ENCODE assay signal across 13 cellular contexts in the genomic region with DNA sequence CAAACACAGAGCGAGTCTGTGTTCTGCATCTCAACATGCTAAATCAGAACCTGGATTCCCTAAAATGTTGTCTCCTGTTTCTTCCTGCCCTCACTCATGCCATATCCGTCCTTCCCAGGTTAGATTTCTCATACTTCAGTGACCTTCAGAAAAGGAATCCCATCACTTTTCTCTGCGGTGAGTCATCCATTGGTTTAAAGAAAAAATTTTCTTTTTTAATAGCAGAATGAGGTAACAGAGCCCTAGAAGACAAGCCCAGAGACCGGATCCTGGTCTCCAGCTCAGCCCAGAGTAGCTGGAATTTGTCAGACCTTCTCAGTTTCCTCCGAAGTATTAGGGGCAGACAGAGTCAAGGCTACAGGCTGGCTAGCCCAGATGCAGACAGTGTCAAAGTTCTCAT.
A peak's percentile ranks its signal among the peaks of the same experiment; 100 is the strongest.
DNase-seq lines count a peak whose midpoint lies in the region; ATAC-seq and TF ChIP-seq lines count a peak whose summit lies in the region.
"Had no signal": no experiment of that assay in that cellular context is flagged by ENCODE, and none has a peak within 500 bp of the region (broad histone marks: within the 10 kb centered on the region; RNA-seq: fewer than 3 reads in every experiment).

No MANE protein-coding gene starts in this region.

- CTCF ChIA-PET in MCF 10A (lab: Yijun Ruan, JAX): interaction anchor here (0.6 to 1.0 kb wide), 3 partner anchors 14 to 316 kb away, joined by 3 read pairs; no protein-coding TSS in a partner anchor

- H3K9me3 ChIP-seq in breast epithelium: no peaks in the 10 kb centered on the region
- H3K9me3 ChIP-seq in transverse colon: no peaks in the 10 kb centered on the region

- no peak overlapping the region for H3K27ac ChIP-seq in breast epithelium
- peak overlapping the region; percentile 35 to 90 (median 84) for H3K27ac ChIP-seq in transverse colon
- H3K27ac ChIP-seq: 22Rv1 had no signal

- H3K9me3 Mint-ChIP-seq in MCF 10A (ENCODE audit: unreplicated experiment): no peaks in the 10 kb centered on the region
- H3K9me3 Mint-ChIP-seq in brain: no peaks in the 10 kb centered on the region
- H3K9me3 Mint-ChIP-seq in stimulated activated memory B cell treated with anti-CD40 and anti-IgM and Interleukin-4, amounts not matched to agents 10 μg/mL and 1 μg/mL and 100 μg/mL, for 72 hours: no peaks in the 10 kb centered on the region
- H3K9me3 Mint-ChIP-seq: activated CD4-positive, alpha-beta memory T cell treated with anti-CD3 and anti-CD28 coated beads for 36 hours had no signal

- TF ChIP-seq POLR2A in breast epithelium (IDR thresholded peaks at IDR 0.05) (no peak), transverse colon (IDR thresholded peaks at IDR 0.05) (no peak)

- H3K4me1 ChIP-seq in breast epithelium (peaks cover 7 to 10% of the 10 kb centered on the region in 2 donors), transverse colon (peaks cover 13 to 44% (median 21%) of the 10 kb centered on the region in 4 donors)

- in situ Hi-C loops in transverse colon (cut with MboI; ENCODE audit: low pct_ligation_motif_present in 1 of 4, low pct_unique_long_range_greater_than_20kb in 1 of 4, low sequenced_read_pairs in 3 of 4): no loop called here

- no peak overlapping the region for H3K4me3 ChIP-seq in breast epithelium
- H3K4me3 ChIP-seq in transverse colon: no peak overlapping the region

- H3K27me3 ChIP-seq in breast epithelium: no peaks in the 10 kb centered on the region
- H3K27me3 ChIP-seq in transverse colon: no peaks in the 10 kb centered on the region

- H3K36me3 ChIP-seq in breast epithelium (no peaks in the 10 kb centered on the region), transverse colon (no peaks in the 10 kb centered on the region)

- intact Hi-C loops in MCF 10A (cut with micrococcal nuclease): loop anchor here (5.0 kb wide), 1 partner anchor 86 kb away; no protein-coding TSS in a partner anchor
- intact Hi-C loops in breast epithelium (cut with DNase I; ENCODE audit: low total_unique reads): loop anchor here (10.0 kb wide), 1 partner anchor 57 kb away; no protein-coding TSS in a partner anchor
- intact Hi-C loops in transverse colon (cut with DNase I; ENCODE audit: low total_unique reads): loop anchor here (10.0 kb wide), 1 partner anchor 73 kb away; no protein-coding TSS in a partner anchor

- WGBS in transverse colon (ENCODE audit: low coverage in 1 of 2), 2 donors: 89 to 91% methylated on average over 4 to 5 of the region's 5 CpGs

- H3K27ac Mint-ChIP-seq in MCF 10A (ENCODE audit: low read depth, unreplicated experiment) (peak overlapping the region; percentile 55), brain (peak overlapping the region in 3 of 5 experiments; percentile 35 to 82 (median 65))
- no peak overlapping the region for H3K27ac Mint-ChIP-seq in stimulated activated memory B cell treated with anti-CD40 and anti-IgM and Interleukin-4, amounts not matched to agents 10 μg/mL and 1 μg/mL and 100 μg/mL, for 72 hours
- H3K27ac Mint-ChIP-seq: activated CD4-positive, alpha-beta memory T cell treated with anti-CD3 and anti-CD28 coated beads for 36 hours had no signal

- TF ChIP-seq EP300 in transverse colon (IDR thresholded peaks at IDR 0.05; ENCODE audit: low read depth): no peak

- BruUV-seq in MCF 10A (replicated peaks; lab: Mats Ljungman, UMichigan): no TSS peak

- H3K36me3 Mint-ChIP-seq in MCF 10A (ENCODE audit: insufficient read depth, unreplicated experiment): peaks cover 24% of the 10 kb centered on the region
- no peaks in the 10 kb centered on the region for H3K36me3 Mint-ChIP-seq in brain
- no peaks in the 10 kb centered on the region for H3K36me3 Mint-ChIP-seq in stimulated activated memory B cell treated with anti-CD40 and anti-IgM and Interleukin-4, amounts not matched to agents 10 μg/mL and 1 μg/mL and 100 μg/mL, for 72 hours
- H3K36me3 Mint-ChIP-seq: activated CD4-positive, alpha-beta memory T cell treated with anti-CD3 and anti-CD28 coated beads for 36 hours had no signal

- H3K4me3 Mint-ChIP-seq in MCF 10A (ENCODE audit: unreplicated experiment) (no peak overlapping the region), brain (peak overlapping the region in 2 of 5 experiments; percentile 2 to 6)
- H3K4me3 Mint-ChIP-seq in stimulated activated memory B cell treated with anti-CD40 and anti-IgM and Interleukin-4, amounts not matched to agents 10 μg/mL and 1 μg/mL and 100 μg/mL, for 72 hours: no peak overlapping the region
- H3K4me3 Mint-ChIP-seq: activated CD4-positive, alpha-beta memory T cell treated with anti-CD3 and anti-CD28 coated beads for 36 hours had no signal

- ATAC-seq in HG03439 (IDR thresholded peaks at IDR 0.05; ENCODE audit: unreplicated experiment): no peak
- ATAC-seq in stimulated activated memory B cell treated with anti-CD40 and anti-IgM and Interleukin-4, amounts not matched to agents 10 μg/mL and 1 μg/mL and 100 μg/mL, for 72 hours: no peak

- no peak for TF ChIP-seq CTCF in MCF 10A (IDR thresholded peaks at IDR 0.05; ENCODE audit: unreplicated experiment)
- TF ChIP-seq CTCF in breast epithelium (IDR thresholded peaks at IDR 0.05): no peak
- no peak for TF ChIP-seq CTCF in brain (conservative IDR thresholded peaks at IDR 0.05)
- no peak for TF ChIP-seq CTCF in transverse colon (IDR thresholded peaks at IDR 0.05)

- POLR2A ChIA-PET in MCF 10A (lab: Yijun Ruan, JAX): interaction anchor here (0.6 to 6.3 kb wide), 3 partner anchors 13 to 54 kb away, joined by 4 to 139 read pairs (median 42); no protein-coding TSS in a partner anchor

- no peaks in the 10 kb centered on the region for H3K27me3 Mint-ChIP-seq in MCF 10A (ENCODE audit: insufficient read depth, unreplicated experiment)
- no peaks in the 10 kb centered on the region for H3K27me3 Mint-ChIP-seq in brain
- no peaks in the 10 kb centered on the region for H3K27me3 Mint-ChIP-seq in stimulated activated memory B cell treated with anti-CD40 and anti-IgM and Interleukin-4, amounts not matched to agents 10 μg/mL and 1 μg/mL and 100 μg/mL, for 72 hours
- H3K27me3 Mint-ChIP-seq: activated CD4-positive, alpha-beta memory T cell treated with anti-CD3 and anti-CD28 coated beads for 36 hours had no signal

- H3K4me1 Mint-ChIP-seq in MCF 10A (ENCODE audit: insufficient read depth, unreplicated experiment): peaks cover 56% of the 10 kb centered on the region
- peaks cover 61% of the 10 kb centered on the region for H3K4me1 Mint-ChIP-seq in brain
- H3K4me1 Mint-ChIP-seq in stimulated activated memory B cell treated with anti-CD40 and anti-IgM and Interleukin-4, amounts not matched to agents 10 μg/mL and 1 μg/mL and 100 μg/mL, for 72 hours: no peaks in the 10 kb centered on the region

- peak; percentile 39 for DNase-seq in MCF 10A (ENCODE audit: unreplicated experiment)
- DNase-seq in breast epithelium (ENCODE audit: low spot score in 2 of 2): no peak
- peak; percentile 76 for DNase-seq in kidney tubule cell (ENCODE audit: low spot score)
- DNase-seq in transverse colon: no peak
- no peak for DNase-seq in stimulated activated CD4-positive, alpha-beta T cell treated with anti-CD3 and anti-CD28 coated beads, Interleukin-2, amount 100 ng/mL, for 24 hours
- DNase-seq: activated CD4-positive, alpha-beta memory T cell treated with anti-CD3 and anti-CD28 coated beads for 36 hours; activated naive CD4-positive, alpha-beta T cell treated with Interleukin-2 at 50 U/mL for 16 hours; effector CD8-positive, alpha-beta T cell; NCI-H1694 had no signal

Comparison
In these comparisons a context has a peak if more than half of its experiments do, and no peak if none do; other contexts are left out.
1. DNase-seq: peak in MCF 10A (single experiment) and kidney tubule cell (single experiment); none in breast epithelium (0 of 2), transverse colon (single experiment) and stimulated activated CD4-positive, alpha-beta T cell treated with anti-CD3 and anti-CD28 coated beads, Interleukin-2, amount 100 ng/mL, for 24 hours (0 of 2).
2. H3K27ac ChIP-seq: peak in transverse colon (4 of 4); none in breast epithelium (0 of 2).